In the genomic region with DNA sequence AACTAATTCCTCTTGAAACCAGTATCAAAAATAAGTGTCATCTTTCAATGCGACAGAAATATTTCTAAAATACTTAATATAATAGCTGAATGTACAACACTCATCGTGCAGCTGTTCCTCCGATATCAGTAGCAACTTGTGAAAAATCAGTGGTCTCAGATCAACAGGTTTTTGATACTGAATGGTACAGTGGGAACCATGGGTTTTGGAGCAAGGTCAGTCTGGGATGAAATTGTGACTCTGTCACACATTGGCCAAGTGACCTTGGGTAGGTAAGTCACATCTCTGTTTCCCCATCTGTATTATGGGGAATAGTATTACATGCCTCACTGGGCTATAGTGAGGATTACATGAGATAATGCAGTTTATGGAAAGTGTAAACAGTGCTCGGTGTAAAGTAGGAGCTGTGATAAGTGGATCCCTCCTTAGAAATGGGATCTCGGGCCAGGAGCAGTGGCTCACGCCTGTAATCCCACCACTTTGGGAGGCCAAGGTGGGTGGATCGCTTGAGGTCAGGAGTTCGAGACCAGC, we compare ENCODE assay signal across 25 cellular contexts. TPM values are rescaled to one million over a fixed set of nuclear protein-coding genes. Genes with fewer than 3 reads are reported as not detected.
"Had no signal": no experiment of that assay in that cellular context is flagged by ENCODE, and none has a peak within 500 bp of the region (broad histone marks: within the 10 kb centered on the region; RNA-seq: fewer than 3 reads in every experiment).

No MANE protein-coding gene starts in this region.

- ATAC-seq: activated CD8-positive, alpha-beta T cell treated with anti-CD3 and anti-CD28 coated beads, Interleukin-2, amount 10 ng/mL, durations not matched to agents 7 days and 5 days; foreskin keratinocyte; sciatic nerve had no signal

- DNase-seq: activated CD4-positive, alpha-beta T cell treated with anti-CD3 and anti-CD28 coated beads for 1 hour; activated CD4-positive, alpha-beta T cell treated with anti-CD3 and anti-CD28 coated beads, Interleukin-2, amount 50 U/mL, for 1 hour; activated CD8-positive, alpha-beta T cell treated with anti-CD3 and anti-CD28 coated beads, Interleukin-2, amount 10 ng/mL, durations not matched to agents 7 days and 5 days; adrenal gland; cortex of kidney; foreskin keratinocyte; left ventricle myocardium inferior; mammary epithelial cell; posterior cingulate gyrus; small intestine; stimulated activated CD4-positive, alpha-beta T cell treated with anti-CD3 and anti-CD28 coated beads, Interleukin-2, amount 100 ng/mL, for 24 hours; stimulated activated naive CD4-positive, alpha-beta T cell; testis; WERI-Rb-1 had no signal

- H3K4me3 ChIP-seq: adrenal gland, left ventricle myocardium inferior, testis, vagina had no signal

- H3K9me3 Mint-ChIP-seq: mesothelial cell of epicardium, type B pancreatic cell had no signal

- H3K36me3 Mint-ChIP-seq: activated naive CD8-positive, alpha-beta T cell; mesothelial cell of epicardium; type B pancreatic cell had no signal

- H3K27ac Mint-ChIP-seq: activated CD8-positive, alpha-beta T cell treated with anti-CD3 and anti-CD28 coated beads, Interleukin-2, amount 10 ng/mL, durations not matched to agents 7 days and 5 days; activated naive CD8-positive, alpha-beta T cell; mesothelial cell of epicardium had no signal

- H3K36me3 ChIP-seq: adrenal gland, left ventricle myocardium inferior, vagina had no signal

- H3K27me3 ChIP-seq: adrenal gland, foreskin keratinocyte, testis, vagina had no signal

- H3K9me3 ChIP-seq: adrenal gland, left ventricle myocardium inferior, testis, vagina had no signal

- H3K27me3 Mint-ChIP-seq: activated naive CD8-positive, alpha-beta T cell; type B pancreatic cell had no signal

- H3K4me3 Mint-ChIP-seq: activated CD8-positive, alpha-beta T cell treated with anti-CD3 and anti-CD28 coated beads, Interleukin-2, amount 10 ng/mL, durations not matched to agents 7 days and 5 days had no signal

- H3K27ac ChIP-seq: adrenal gland, epithelial cell of prostate, foreskin keratinocyte, left ventricle myocardium inferior, testis, vagina, WERI-Rb-1 had no signal

RNA-seq across cellular contexts. Expression of a gene that starts 46.5 kb away (rescaled TPM):
- total RNA-seq: activated CD8-positive, alpha-beta T cell treated with anti-CD3 and anti-CD28 coated beads, Interleukin-2, amount 10 ng/mL, durations not matched to agents 7 days and 5 days; cerebellum; fibroblast of lung; foreskin keratinocyte; glomerular endothelial cell; left ventricle myocardium inferior; mammary epithelial cell; mesothelial cell of epicardium; omental fat pad; renal cortical epithelial cell; sciatic nerve; vagina had no signal
- polyA plus RNA-seq: fibroblast of lung, foreskin keratinocyte, mammary epithelial cell had no signal
